ENCODE assay signal across 8 cellular contexts in the genomic region with DNA sequence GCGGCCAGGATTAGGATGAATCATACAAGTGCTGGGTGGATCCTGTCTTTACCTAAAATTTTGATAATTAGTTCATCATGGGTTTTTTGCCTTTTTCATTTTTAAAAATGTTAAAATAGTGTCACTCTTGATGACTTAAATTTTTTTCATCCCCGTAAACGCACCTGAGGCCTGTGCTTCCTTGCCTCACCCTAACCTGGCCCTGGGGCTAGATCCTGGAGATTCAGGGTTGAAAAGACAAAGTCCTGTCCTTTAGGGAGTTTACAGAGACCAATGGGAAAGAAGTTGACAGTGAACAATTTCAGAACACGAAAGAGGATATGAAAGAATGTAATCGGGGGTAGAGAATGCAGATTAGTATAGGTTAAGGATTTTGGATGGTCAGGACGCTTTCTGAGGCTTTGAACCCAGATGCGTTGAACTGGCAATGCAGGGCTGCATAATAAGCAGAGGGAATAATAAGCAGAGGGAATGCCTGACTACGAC. TPM values are rescaled to one million over a fixed set of nuclear protein-coding genes. Genes with fewer than 3 reads are reported as not detected.
DNase-seq lines count a peak whose midpoint lies in the region; ATAC-seq and TF ChIP-seq lines count a peak whose summit lies in the region.

No MANE protein-coding gene starts in this region.

- H3K27me3 ChIP-seq in Caco-2 (replicated peaks; ENCODE audit: control insufficient read depth, insufficient read depth, low read length) = no peaks in the 10 kb centered on the region
- H3K27me3 ChIP-seq in iPS-15b (ENCODE audit: control insufficient read depth, insufficient read depth, low read length) = no peaks in the 10 kb centered on the region
- no peaks in the 10 kb centered on the region for H3K27me3 ChIP-seq in thoracic aorta (replicated peaks; ENCODE audit: insufficient read depth)

- H3K27ac Mint-ChIP-seq in Caco-2 (ENCODE audit: unreplicated experiment) = peak overlapping the region; percentile 92

- H3K36me3 Mint-ChIP-seq in Caco-2 (ENCODE audit: insufficient read depth, unreplicated experiment) = peaks cover 47% of the 10 kb centered on the region

- no TSS peak for BruUV-seq in Caco-2 (replicated peaks; lab: Mats Ljungman, UMichigan)

- peak overlapping the region; percentile 92 for H3K9ac ChIP-seq in iPS-15b (ENCODE audit: low read depth, low read length)

- no peaks in the 10 kb centered on the region for H3K36me3 ChIP-seq in Caco-2 (ENCODE audit: control insufficient read depth, insufficient read depth, low read length)
- H3K36me3 ChIP-seq in iPS-15b (ENCODE audit: control insufficient read depth, insufficient read depth, low read length) = peaks cover 4% of the 10 kb centered on the region
- H3K36me3 ChIP-seq in thoracic aorta = no peaks in the 10 kb centered on the region

- TF ChIP-seq CTCF in Caco-2 (IDR thresholded peaks at IDR 0.05; ENCODE audit: insufficient read depth in 1 of 2, low read depth in 1 of 2, low read length in 1 of 2, severe bottlenecking in 1 of 2, unreplicated experiment in 1 of 2) (no peak), VCaP (conservative IDR thresholded peaks at IDR 0.05) (no peak), thoracic aorta (IDR thresholded peaks at IDR 0.05) (no peak)

- CTCF ChIA-PET in Caco-2 (lab: Charles Lee) = no interaction called here

- H3K9me3 ChIP-seq in Caco-2 (no peaks in the 10 kb centered on the region), iPS-15b (ENCODE audit: control insufficient read depth, insufficient read depth, low read length) (no peaks in the 10 kb centered on the region), thoracic aorta (no peaks in the 10 kb centered on the region)

- DNase-seq in Caco-2 (peak in 1 of 2 experiments; percentile 9), thoracic aorta (ENCODE audit: low spot score) (no peak), NCI-H446 (lab: John Stamatoyannopoulos, UW) (no peak), NCI-H2107 (lab: John Stamatoyannopoulos, UW) (no peak)

- intact Hi-C loops in Caco-2 (cut with micrococcal nuclease; ENCODE audit: unreplicated experiment) = no loop called here

- H3K4me3 ChIP-seq in Caco-2 (ENCODE audit: low read depth, low read length) (peak overlapping the region; percentile 99), iPS-15b (ENCODE audit: low read depth, low read length) (peak overlapping the region; percentile 77), thoracic aorta (peak overlapping the region; percentile 99)

- H3K4me1 ChIP-seq in Caco-2 (peaks cover 15% of the 10 kb centered on the region), iPS-15b (ENCODE audit: control insufficient read depth, insufficient read depth, low read length) (peaks cover 5% of the 10 kb centered on the region), thoracic aorta (ENCODE audit: control insufficient read depth in 1 of 2, low read depth in 2 of 2) (peaks cover 15 to 38% of the 10 kb centered on the region in 2 donors)

- peak overlapping the region; percentile 87 for H3K27ac ChIP-seq in VCaP
- H3K27ac ChIP-seq in thoracic aorta = peak overlapping the region; percentile 90 to 94

- peak overlapping the region; percentile 78 for H3K4me3 Mint-ChIP-seq in Caco-2 (ENCODE audit: unreplicated experiment)

- H3K27me3 Mint-ChIP-seq in Caco-2 (ENCODE audit: insufficient read depth, unreplicated experiment) = no peaks in the 10 kb centered on the region

- ATAC-seq in GM19043 (IDR thresholded peaks at IDR 0.05; ENCODE audit: low read depth, unreplicated experiment) (peak; percentile 27), HG03280 (IDR thresholded peaks at IDR 0.05; ENCODE audit: unreplicated experiment) (peak; percentile 22), thoracic aorta (ENCODE audit: insufficient number of reproducible peaks, low FRiP score, low read depth) (no peak)

- no peaks in the 10 kb centered on the region for H3K9me3 Mint-ChIP-seq in Caco-2 (ENCODE audit: unreplicated experiment)

- POLR2A ChIA-PET in Caco-2 (lab: Charles Lee) = no interaction called here

- H3K4me1 Mint-ChIP-seq in Caco-2 (ENCODE audit: low read depth, unreplicated experiment) = peaks cover 20% of the 10 kb centered on the region

RNA-seq across cellular contexts. Expression of a gene that starts 1.6 kb away (rescaled TPM):
- total RNA-seq in Caco-2 (2022) = 31.4 and 35.5 TPM in 2 replicates
- 10 to 100 TPM in 1 of 2 donors, 1 to 10 TPM in 1; 6.2 to 10.7 TPM for total RNA-seq in thoracic aorta

RNA-seq across cellular contexts. Expression of a gene that starts 18.1 kb away (rescaled TPM):
- total RNA-seq in Caco-2 (2022) (24.4 and 26.3 TPM in 2 replicates), thoracic aorta (10 to 100 TPM; 17.9 to 22.6 TPM)
